In genomic region chr9:87678650-87679355, GRCh38 we compare ENCODE assay signal across 8 cellular contexts. TPM values are rescaled to one million over a fixed set of nuclear protein-coding genes. Genes with fewer than 3 reads are reported as not detected.
DNase-seq lines count a peak whose midpoint lies in the region; ATAC-seq, FAIRE-seq and TF ChIP-seq lines count a peak whose summit lies in the region.

No MANE protein-coding gene starts in this region.

- H3K27me3 ChIP-seq in esophagus muscularis mucosa: no peaks in the 10 kb centered on the region

- ATAC-seq in HG03521 (IDR thresholded peaks at IDR 0.05; ENCODE audit: unreplicated experiment): no peak
- no peak for ATAC-seq in HG03442 (IDR thresholded peaks at IDR 0.05; ENCODE audit: unreplicated experiment)

- FAIRE-seq in TTC549 (lab: Jason Lieb, UNC): peak; percentile 11

- intact Hi-C loops in esophagus muscularis mucosa (cut with DNase I): no loop called here

- TF ChIP-seq POLR2A in esophagus muscularis mucosa (IDR thresholded peaks at IDR 0.05; ENCODE audit: low read depth): no peak

- no peak overlapping the region for H3K4me3 ChIP-seq in esophagus muscularis mucosa

- no peaks in the 10 kb centered on the region for H3K9me3 ChIP-seq in esophagus muscularis mucosa

- H3K4me1 ChIP-seq in esophagus muscularis mucosa: peaks cover 4 to 39% (median 31%) of the 10 kb centered on the region in 4 donors

- DNase-seq in stimulated activated CD4-positive, alpha-beta T cell treated with anti-CD3 and anti-CD28 coated beads, Interleukin-15, amount 100 ng/mL, for 24 hours: peak; percentile 55
- no peak for DNase-seq in stimulated activated CD4-positive, alpha-beta T cell treated with anti-CD3 and anti-CD28 coated beads, Interleukin-1b, Interleukin-23, amount 100 ng/mL, for 48 hours
- peak; percentile 50 for DNase-seq in MV-4-11 (lab: John Stamatoyannopoulos, UW)
- DNase-seq in esophagus muscularis mucosa (ENCODE audit: extremely low spot score): peak; percentile 92
- peak; percentile 51 for DNase-seq in mucosa of gallbladder (ENCODE audit: low spot score)

- no peak overlapping the region for H3K27ac ChIP-seq in esophagus muscularis mucosa (replicated peaks in 1 of 4)

- peaks cover 0 to 28% (median 17%) of the 10 kb centered on the region in 4 donors for H3K36me3 ChIP-seq in esophagus muscularis mucosa

- peak; percentile 72 to 83 (median 76) for TF ChIP-seq CTCF in esophagus muscularis mucosa (IDR thresholded peaks at IDR 0.05)

- no peak for TF ChIP-seq EP300 in esophagus muscularis mucosa (IDR thresholded peaks at IDR 0.05)

- 77% methylated on average over 7 of the region's 9 CpGs for WGBS in esophagus muscularis mucosa

RNA-seq across cellular contexts. Expression of gene CTSL, which starts 47.1 kb away (rescaled TPM):
- total RNA-seq in esophagus muscularis mucosa (100 to 1,000 TPM in 1 of 4 donors, 10 to 100 TPM in 3; 71.4 to 387 (median 94.5) TPM), mucosa of gallbladder (107 TPM)
